ENCODE assay signal across 2 cellular contexts in the genomic region with DNA sequence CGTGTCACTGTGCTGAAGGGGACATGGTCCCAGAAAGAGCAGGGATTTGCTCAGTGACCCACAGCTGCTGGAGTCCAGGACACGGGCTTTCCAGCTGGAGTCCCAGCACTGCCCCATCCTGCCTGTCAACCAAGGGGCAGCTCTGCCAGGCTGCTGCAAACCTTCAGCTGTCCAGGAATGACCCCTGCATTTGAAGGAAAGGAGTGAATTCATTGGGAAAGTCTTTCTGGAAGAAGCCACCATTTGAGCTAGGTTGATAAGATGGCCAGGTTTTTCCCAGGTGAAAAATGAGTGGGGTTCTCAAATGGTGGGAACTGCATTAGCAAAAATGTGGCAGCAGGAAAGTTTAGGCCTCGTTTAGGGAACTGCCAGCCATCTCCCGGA.
TF ChIP-seq lines count a peak whose summit lies in the region.

No MANE protein-coding gene starts in this region.

TF ChIP-seq in SK-N-SH, 30 proteins besides CTCF, POLR2A, EP300 and RAD21 (continued from another document):
- no peak for TF ChIP-seq FOXM1 (IDR thresholded peaks at IDR 0.05; ENCODE audit: low read depth)
- TF ChIP-seq, protein P1, sequence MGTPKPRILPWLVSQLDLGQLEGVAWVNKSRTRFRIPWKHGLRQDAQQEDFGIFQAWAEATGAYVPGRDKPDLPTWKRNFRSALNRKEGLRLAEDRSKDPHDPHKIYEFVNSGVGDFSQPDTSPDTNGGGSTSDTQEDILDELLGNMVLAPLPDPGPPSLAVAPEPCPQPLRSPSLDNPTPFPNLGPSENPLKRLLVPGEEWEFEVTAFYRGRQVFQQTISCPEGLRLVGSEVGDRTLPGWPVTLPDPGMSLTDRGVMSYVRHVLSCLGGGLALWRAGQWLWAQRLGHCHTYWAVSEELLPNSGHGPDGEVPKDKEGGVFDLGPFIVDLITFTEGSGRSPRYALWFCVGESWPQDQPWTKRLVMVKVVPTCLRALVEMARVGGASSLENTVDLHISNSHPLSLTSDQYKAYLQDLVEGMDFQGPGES (IDR thresholded peaks at IDR 0.05; ENCODE audit: low read depth, low read length): no peak
- no peak for TF ChIP-seq RXRA (IDR thresholded peaks at IDR 0.05; ENCODE audit: borderline replicate concordance, low read depth)
- no peak for TF ChIP-seq FOSL2 (IDR thresholded peaks at IDR 0.05; ENCODE audit: borderline replicate concordance, low read depth)
- TF ChIP-seq, protein P2, sequence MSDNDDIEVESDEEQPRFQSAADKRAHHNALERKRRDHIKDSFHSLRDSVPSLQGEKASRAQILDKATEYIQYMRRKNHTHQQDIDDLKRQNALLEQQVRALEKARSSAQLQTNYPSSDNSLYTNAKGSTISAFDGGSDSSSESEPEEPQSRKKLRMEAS (IDR thresholded peaks at IDR 0.05; ENCODE audit: low read depth): no peak
- TF ChIP-seq POLR2AphosphoS5 (IDR thresholded peaks at IDR 0.05; ENCODE audit: low read depth, low read length): no peak
- TF ChIP-seq MXI1 (IDR thresholded peaks at IDR 0.05; ENCODE audit: low read depth, low read length): no peak
- TF ChIP-seq ELF1 (IDR thresholded peaks at IDR 0.05): no peak
- no peak for TF ChIP-seq RCOR1 (IDR thresholded peaks at IDR 0.05; ENCODE audit: low read length)
- TF ChIP-seq TCF12 (IDR thresholded peaks at IDR 0.05): no peak
- no peak for TF ChIP-seq CHD2 (IDR thresholded peaks at IDR 0.05; ENCODE audit: low read length, partially characterized antibody)
- no peak for TF ChIP-seq YY1 (IDR thresholded peaks at IDR 0.05; ENCODE audit: low read depth)

TF ChIP-seq in SK-N-SH treated with all-trans-retinoic acid at 6 μM for 48 hours, 23 proteins besides CTCF, POLR2A, EP300 and RAD21 (continued from another document):
- TF ChIP-seq OSR1 (CRISPR knock-in tag; IDR thresholded peaks at IDR 0.05): no peak
- TF ChIP-seq ISL1 (CRISPR knock-in tag; IDR thresholded peaks at IDR 0.05): no peak
- no peak for TF ChIP-seq CREB5 (CRISPR knock-in tag; IDR thresholded peaks at IDR 0.05; ENCODE audit: low read depth)
- TF ChIP-seq SNAI2 (CRISPR knock-in tag; IDR thresholded peaks at IDR 0.05): no peak
- TF ChIP-seq ZC3H10 (CRISPR knock-in tag; IDR thresholded peaks at IDR 0.05): no peak
- no peak for TF ChIP-seq PPARA (CRISPR knock-in tag; IDR thresholded peaks at IDR 0.05; ENCODE audit: borderline replicate concordance)
- no peak for TF ChIP-seq RARB (CRISPR knock-in tag; IDR thresholded peaks at IDR 0.05)
- TF ChIP-seq ZFP30 (CRISPR knock-in tag; IDR thresholded peaks at IDR 0.05): no peak
- TF ChIP-seq TCF4 (CRISPR knock-in tag; IDR thresholded peaks at IDR 0.05; ENCODE audit: borderline replicate concordance): no peak
- no peak for TF ChIP-seq PATZ1 (CRISPR knock-in tag; IDR thresholded peaks at IDR 0.05; ENCODE audit: borderline replicate concordance)
- TF ChIP-seq TSHZ2 (CRISPR knock-in tag; IDR thresholded peaks at IDR 0.05): no peak
TF ChIP-seq in SK-N-SH treated with all-trans-retinoic acid at 6 μM for 48 hours: peak in this region for 0.
